Comparison of ENCODE assay signal across 8 cellular contexts in the genomic region with DNA sequence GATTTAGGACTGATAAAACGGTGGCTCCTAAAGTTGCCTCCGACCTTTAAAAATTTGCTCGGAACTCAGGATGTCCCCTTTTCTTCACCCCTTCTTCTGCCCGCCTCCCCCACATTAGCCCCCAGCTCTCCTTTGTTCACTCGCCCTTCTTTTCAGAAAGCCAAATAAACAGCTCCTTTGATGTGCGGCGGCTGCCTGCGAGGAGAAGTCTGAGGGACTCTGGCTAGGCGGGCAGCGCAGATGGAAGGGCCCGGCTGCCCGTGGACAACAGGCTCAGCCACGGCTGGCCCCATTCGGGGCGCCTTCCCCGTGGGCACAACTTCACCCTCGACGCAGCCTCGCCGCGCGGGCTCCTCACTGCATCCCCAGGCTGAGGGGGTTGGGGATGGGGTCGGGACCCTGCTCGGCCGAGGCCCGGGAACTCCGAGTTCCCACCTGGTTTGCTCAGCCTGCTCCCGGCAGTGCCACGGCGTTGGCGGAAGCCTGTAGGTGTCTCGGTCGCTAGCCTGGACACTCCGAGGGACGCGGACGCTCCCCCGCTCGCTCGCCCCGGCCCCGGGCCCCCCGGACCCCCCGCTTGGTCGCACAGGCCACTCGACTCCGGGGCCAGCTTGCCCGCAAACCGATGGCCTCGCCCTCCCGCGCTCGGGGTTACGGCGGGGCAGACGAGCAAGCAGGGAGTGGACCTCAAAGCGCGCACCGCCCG. TPM values are rescaled to one million over a fixed set of nuclear protein-coding genes. Genes with fewer than 3 reads are reported as not detected.
A peak's percentile ranks its signal among the peaks of the same experiment; 100 is the strongest.
DNase-seq lines count a peak whose midpoint lies in the region; ATAC-seq and TF ChIP-seq lines count a peak whose summit lies in the region.

No MANE protein-coding gene starts in this region.

- peaks cover 5% of the 10 kb centered on the region for H4K20me1 ChIP-seq in hepatocyte (ENCODE audit: insufficient read depth, poor library complexity, severe bottlenecking)

- no peaks in the 10 kb centered on the region for H3K36me3 ChIP-seq in hepatocyte (replicated peaks; ENCODE audit: insufficient read depth, low read depth)

- no peaks in the 10 kb centered on the region for H3K9me3 ChIP-seq in hepatocyte (ENCODE audit: low read depth)

- peak overlapping the region; percentile 93 for H3K4me2 ChIP-seq in hepatocyte

- no peaks in the 10 kb centered on the region for H3K9me2 ChIP-seq in hepatocyte (replicated peaks; ENCODE audit: insufficient read depth)

- peak overlapping the region; percentile 31 for H2AFZ ChIP-seq in hepatocyte

- H3K79me2 ChIP-seq in hepatocyte = peaks cover 37% of the 10 kb centered on the region

- peak overlapping the region; percentile 16 for H3K4me3 ChIP-seq in hepatocyte

- H3K4me1 ChIP-seq in hepatocyte (ENCODE audit: insufficient read depth) = peaks cover 39% of the 10 kb centered on the region

- WGBS in hepatocyte (ENCODE audit: low lambda C conversion rate, missing lambda C conversion rate) = 2% methylated on average over 22 of the region's 60 CpGs

- ATAC-seq in HG03460 (IDR thresholded peaks at IDR 0.05; ENCODE audit: unreplicated experiment) = no peak

- no peaks in the 10 kb centered on the region for H3K27me3 ChIP-seq in hepatocyte

- peak overlapping the region; percentile 90 for H3K27ac ChIP-seq in hepatocyte

- TF ChIP-seq CTCF in hepatocyte (IDR thresholded peaks at IDR 0.05; ENCODE audit: poor library complexity) = no peak

- DNase-seq in NCI-H345 (lab: John Stamatoyannopoulos, UW) = peak; percentile 45
- no peak for DNase-seq in NCI-H345 treated with DMSO at 0.1 percent for 48 hours (lab: John Stamatoyannopoulos, UW; ENCODE audit: unreplicated experiment)
- DNase-seq in amygdala (lab: John Stamatoyannopoulos, UW) = peak in 29 of 56 donors; percentile 22 to 82 (median 53)
- peak; percentile 66 for DNase-seq in hepatocyte (ENCODE audit: low spot score)
- peak; percentile 88 for DNase-seq in retina
- DNase-seq in NCI-H1048 (lab: John Stamatoyannopoulos, UW) = no peak

TF ChIP-seq in PFSK-1, 5 proteins besides CTCF, POLR2A, EP300 and RAD21:
- TF ChIP-seq TAF1 (IDR thresholded peaks at IDR 0.05; ENCODE audit: borderline replicate concordance, insufficient read depth, low read length) (no peak; the same call in 1 of the 2 replicates), SIN3A (IDR thresholded peaks at IDR 0.05; ENCODE audit: borderline replicate concordance, insufficient read depth, low read length) (0 out of 2 replicates have a peak, but pooled peaks have one; percentile 32)

RNA-seq across cellular contexts. Expression of a gene that starts 0.9 kb away (rescaled TPM):
- polyA plus RNA-seq in PFSK-1 (2012; ENCODE audit: insufficient read length, low read depth) = 150 TPM
- total RNA-seq in hepatocyte = 18.0 and 45.9 TPM in 2 replicates
- 21.2 and 32.8 TPM in 2 replicates for polyA plus RNA-seq in hepatocyte

Comparison
In these comparisons a context has a peak if more than half of its experiments do, and no peak if none do; other contexts are left out.
1. DNase-seq: peak in NCI-H345 (single experiment), amygdala (29 of 56), hepatocyte (single experiment) and retina (single experiment); none in NCI-H345 treated with DMSO at 0.1 percent for 48 hours (single experiment) and NCI-H1048 (single experiment).